In the genomic region with DNA sequence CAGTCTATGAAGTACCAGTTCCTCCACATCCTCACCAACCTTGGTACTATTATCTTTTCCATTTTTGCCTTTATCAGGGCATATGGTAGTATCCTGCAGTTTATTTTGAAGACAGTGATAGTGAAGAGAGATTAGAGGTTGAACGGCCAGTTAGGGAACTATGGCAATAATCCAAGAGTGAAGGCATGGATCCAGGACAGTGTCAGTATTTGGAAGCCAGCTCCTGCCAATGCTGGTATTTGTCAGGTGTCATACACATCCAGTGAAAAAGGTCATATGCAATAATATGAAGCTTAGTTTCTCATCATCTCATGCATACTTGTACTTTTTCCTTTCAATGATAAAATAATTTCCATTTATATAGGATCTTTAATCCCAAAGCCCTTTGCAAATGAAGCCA, we compare ENCODE assay signal across 1 cellular context.
TF ChIP-seq lines count a peak whose summit lies in the region.

No MANE protein-coding gene starts in this region.

TF ChIP-seq in GM12878, 131 proteins besides CTCF, POLR2A, EP300 and RAD21 (continued from another document):
- no peak for TF ChIP-seq SUZ12 (IDR thresholded peaks at IDR 0.05; ENCODE audit: unreplicated experiment)
- no peak for TF ChIP-seq TCF12 (IDR thresholded peaks at IDR 0.05; ENCODE audit: low read depth, low read length)
- TF ChIP-seq ZNF687 (IDR thresholded peaks at IDR 0.05): no peak
- TF ChIP-seq TCF3 (IDR thresholded peaks at IDR 0.05; ENCODE audit: borderline replicate concordance, insufficient read depth, low read depth, low read length): no peak
- TF ChIP-seq PRDM15 (CRISPR knock-in tag; IDR thresholded peaks at IDR 0.05): no peak
- TF ChIP-seq, protein P1, sequence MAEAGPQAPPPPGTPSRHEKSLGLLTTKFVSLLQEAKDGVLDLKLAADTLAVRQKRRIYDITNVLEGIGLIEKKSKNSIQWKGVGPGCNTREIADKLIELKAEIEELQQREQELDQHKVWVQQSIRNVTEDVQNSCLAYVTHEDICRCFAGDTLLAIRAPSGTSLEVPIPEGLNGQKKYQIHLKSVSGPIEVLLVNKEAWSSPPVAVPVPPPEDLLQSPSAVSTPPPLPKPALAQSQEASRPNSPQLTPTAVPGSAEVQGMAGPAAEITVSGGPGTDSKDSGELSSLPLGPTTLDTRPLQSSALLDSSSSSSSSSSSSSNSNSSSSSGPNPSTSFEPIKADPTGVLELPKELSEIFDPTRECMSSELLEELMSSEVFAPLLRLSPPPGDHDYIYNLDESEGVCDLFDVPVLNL (IDR thresholded peaks at IDR 0.05; ENCODE audit: low read depth, low read length): no peak
